8 cellular contexts compared by ENCODE assay signal in the genomic region with DNA sequence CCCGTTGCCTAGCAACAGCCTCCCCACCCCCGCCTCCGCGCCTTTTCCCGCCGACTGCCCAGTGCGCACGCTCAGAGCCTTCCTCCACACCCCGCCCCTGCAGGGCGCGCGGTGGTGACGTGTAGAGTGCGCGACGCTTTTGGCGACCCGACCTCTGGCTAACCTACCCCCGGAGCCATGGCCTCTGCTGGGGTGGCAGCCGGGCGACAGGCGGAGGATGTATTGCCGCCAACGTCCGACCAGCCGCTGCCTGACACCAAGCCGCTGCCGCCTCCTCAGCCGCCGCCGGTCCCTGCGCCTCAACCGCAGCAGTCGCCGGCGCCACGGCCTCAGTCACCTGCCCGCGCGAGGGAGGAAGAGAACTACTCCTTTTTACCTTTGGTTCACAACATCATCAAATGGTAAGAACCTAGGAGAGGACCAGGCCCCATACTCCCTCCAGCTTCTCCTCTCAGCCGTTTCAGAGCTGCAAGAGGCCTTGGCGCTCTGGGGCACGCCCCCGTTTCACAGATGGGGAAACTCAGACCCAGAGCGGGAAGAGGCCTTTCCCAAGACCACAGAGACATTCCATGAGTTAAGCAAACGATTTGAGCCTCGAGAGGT. TPM values are rescaled to one million over a fixed set of nuclear protein-coding genes. Genes with fewer than 3 reads are reported as not detected.
DNase-seq lines count a peak whose midpoint lies in the region; ATAC-seq, FAIRE-seq and TF ChIP-seq lines count a peak whose summit lies in the region.

A gene with protein sequence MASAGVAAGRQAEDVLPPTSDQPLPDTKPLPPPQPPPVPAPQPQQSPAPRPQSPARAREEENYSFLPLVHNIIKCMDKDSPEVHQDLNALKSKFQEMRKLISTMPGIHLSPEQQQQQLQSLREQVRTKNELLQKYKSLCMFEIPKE (plus strand): TSS at position 136 of the 603 bp plus-strand sequence. CDS start 42 bp downstream, at position 178.

- CTCF ChIA-PET in endothelial cell of umbilical vein (lab: Charles Lee), result no interaction called here

- DNase-seq in CD14-positive monocyte (ENCODE audit: low spot score), result peak; percentile 90
- peak; percentile 96 for DNase-seq in HuH-7 (ENCODE audit: low spot score)
- peak; percentile 96 for DNase-seq in activated T-cell treated with anti-CD3 and anti-CD28 coated beads for 1 hour (ENCODE audit: low read depth)
- peak; percentile 85 for DNase-seq in endothelial cell of umbilical vein (ENCODE audit: low read depth, low spot score)
- DNase-seq in midbrain (lab: John Stamatoyannopoulos, UW), result peak; percentile 94
- peak; percentile 89 to 91 for DNase-seq in stimulated activated CD8-positive, alpha-beta memory T cell treated with anti-CD3 and anti-CD28 coated beads, Interleukin-15, amount 100 ng/mL, for 4 hours (ENCODE audit: low read depth in 2 of 2)

- TF ChIP-seq CTCF in CD14-positive monocyte (IDR thresholded peaks at IDR 0.05), result no peak
- no peak for TF ChIP-seq CTCF in OCI-LY3 (IDR thresholded peaks at IDR 0.05; ENCODE audit: low read depth, low read length)
- TF ChIP-seq CTCF in endothelial cell of umbilical vein (IDR thresholded peaks at IDR 0.05; ENCODE audit: extremely low read depth in 1 of 2, insufficient read depth in 1 of 2, low read depth in 1 of 2, low read length in 2 of 2), result no peak

- peak; percentile 86 for FAIRE-seq in endothelial cell of umbilical vein (lab: Jason Lieb, UNC)

- H2AFZ ChIP-seq in OCI-LY3 (ENCODE audit: low read depth, low read length), result no peak within 1 kb of the TSS
- H2AFZ ChIP-seq in endothelial cell of umbilical vein (ENCODE audit: low read depth, low read length), result peak within 1 kb of the TSS; percentile 69

- H3K9ac ChIP-seq in OCI-LY3 (ENCODE audit: low read length) (peak within 1 kb of the TSS; percentile 85), endothelial cell of umbilical vein (replicated peaks; ENCODE audit: extremely low read depth, insufficient read depth, low read length) (peak within 1 kb of the TSS; percentile 88)

- H3K4me3 Mint-ChIP-seq in CD14-positive monocyte, result peak within 1 kb of the TSS; percentile 87 to 91

- peaks cover 4% of the 10 kb centered on the region; the same call in 1 of the 2 replicates for H3K4me1 ChIP-seq in OCI-LY3 (ENCODE audit: low read length)
- peaks cover 10% of the 10 kb centered on the region for H3K4me1 ChIP-seq in endothelial cell of umbilical vein (ENCODE audit: control insufficient read depth, extremely low read depth, insufficient read depth, low read length)

- H3K27me3 Mint-ChIP-seq in CD14-positive monocyte (ENCODE audit: low read depth in 3 of 3), result peaks cover 1 to 3% (median 2%) of the 10 kb centered on the region in 3 donors

- H3K4me2 ChIP-seq in OCI-LY3 (ENCODE audit: low read length) (peak within 1 kb of the TSS; percentile 73), endothelial cell of umbilical vein (ENCODE audit: insufficient read depth, low read length) (peak within 1 kb of the TSS; percentile 91)

- H3K9me3 Mint-ChIP-seq in CD14-positive monocyte, result peaks cover 0 to 2% (median 0%) of the 10 kb centered on the region in 7 donors

- H3K27me3 ChIP-seq in OCI-LY3 (ENCODE audit: low read depth, low read length) (no peaks in the 10 kb centered on the region), endothelial cell of umbilical vein (ENCODE audit: control insufficient read depth in 2 of 2, insufficient read depth in 2 of 2, low read length in 2 of 2) (peaks cover 11 to 20% of the 10 kb centered on the region in 2 experiments)

- H3K4me1 Mint-ChIP-seq in CD14-positive monocyte, result peaks cover 30% of the 10 kb centered on the region

- no peaks in the 10 kb centered on the region for H3K9me1 ChIP-seq in endothelial cell of umbilical vein (replicated peaks; ENCODE audit: control insufficient read depth, extremely low read depth, insufficient read depth, low read length)

- H3K36me3 ChIP-seq in OCI-LY3 (replicated peaks; ENCODE audit: low read depth, low read length), result no peaks in the 10 kb centered on the region
- H3K36me3 ChIP-seq in endothelial cell of umbilical vein (ENCODE audit: control insufficient read depth in 2 of 2, extremely low read depth in 1 of 2, insufficient read depth in 2 of 2, low read length in 2 of 2), result no peaks in the 10 kb centered on the region

- H3K4me3 ChIP-seq in OCI-LY3 (ENCODE audit: low read length), result peak within 1 kb of the TSS; percentile 94
- peak within 1 kb of the TSS; percentile 66 to 97 (median 78) for H3K4me3 ChIP-seq in endothelial cell of umbilical vein (replicated peaks in 1 of 3; ENCODE audit: insufficient read depth in 1 of 3, low read depth in 1 of 3, low read length in 3 of 3)

- dilution Hi-C loops in endothelial cell of umbilical vein (cut with MboI; ENCODE audit: extremely low pct_ligation_motif_present, low sequenced_read_pairs), result no loop called here

- POLR2A ChIA-PET in endothelial cell of umbilical vein (lab: Charles Lee), result no interaction called here

- intact Hi-C loops in CD14-positive monocyte (cut with micrococcal nuclease), result loop anchor here in 1 of 2 donors (5.0 kb wide), 1 partner anchor 115 kb away; the partner anchor contains the start of gene PEMT
- intact Hi-C loops in endothelial cell of umbilical vein (cut with micrococcal nuclease), result loop anchor here (1.0 kb wide), 2 partner anchors 17 to 31 kb away; no protein-coding TSS in a partner anchor

- H4K20me1 ChIP-seq in OCI-LY3 (ENCODE audit: insufficient read depth, low read length), result no peaks in the 10 kb centered on the region
- H4K20me1 ChIP-seq in endothelial cell of umbilical vein (replicated peaks; ENCODE audit: control insufficient read depth, extremely low read depth, insufficient read depth, low read length), result no peaks in the 10 kb centered on the region

- TF ChIP-seq POLR2A in endothelial cell of umbilical vein (IDR thresholded peaks at IDR 0.05; ENCODE audit: low read depth, low read length), result peak; percentile 71

- H3K79me2 ChIP-seq in OCI-LY3 (ENCODE audit: low read length) (peaks cover 23% of the 10 kb centered on the region), endothelial cell of umbilical vein (ENCODE audit: control insufficient read depth, insufficient read depth, low read length) (peaks cover 44% of the 10 kb centered on the region)

- peaks cover 18 to 20% of the 10 kb centered on the region in 2 donors for H3K36me3 Mint-ChIP-seq in CD14-positive monocyte

- H3K27ac Mint-ChIP-seq in CD14-positive monocyte, result peak within 1 kb of the TSS; percentile 90 to 94 (median 91)

- H3K27ac ChIP-seq in OCI-LY3 (ENCODE audit: low read length), result no peak within 1 kb of the TSS; the same call in 1 of the 2 replicates
- H3K27ac ChIP-seq in endothelial cell of umbilical vein (ENCODE audit: insufficient read depth, low read depth, low read length), result peak within 1 kb of the TSS; percentile 69

- H3K9me3 ChIP-seq in OCI-LY3 (ENCODE audit: insufficient read depth, low read length), result no peaks in the 10 kb centered on the region
- H3K9me3 ChIP-seq in endothelial cell of umbilical vein (replicated peaks; ENCODE audit: control insufficient read depth, insufficient read depth, low read length), result no peaks in the 10 kb centered on the region

- peak; percentile 67 for ATAC-seq in GM19467 (IDR thresholded peaks at IDR 0.05; ENCODE audit: unreplicated experiment)

- BruUV-seq in endothelial cell of umbilical vein (replicated peaks; lab: Mats Ljungman, UMichigan), result TSS peak; percentile 78

TF ChIP-seq in endothelial cell of umbilical vein, 7 proteins besides CTCF, POLR2A, EP300 and RAD21:
- TF ChIP-seq GATA2 (IDR thresholded peaks at IDR 0.05; ENCODE audit: insufficient read depth, insufficient read length, low read depth, low read length) (no peak), POLR2AphosphoS5 (IDR thresholded peaks at IDR 0.05; ENCODE audit: insufficient read depth, low read depth, low read length) (peak; percentile 69)

RNA-seq across cellular contexts. Expression of the gene that starts here (rescaled TPM):
- polyA plus RNA-seq in CD14-positive monocyte (1 to 10 TPM; 5.6 to 6.1 TPM), endothelial cell of umbilical vein (16.3 and 18.2 TPM in 2 replicates)
- 13.6 and 15.1 TPM in 2 replicates for total RNA-seq in endothelial cell of umbilical vein
- 11.6 and 12.1 TPM in 2 replicates for polyA plus RNA-seq in endothelial cell of umbilical vein (2011; cell fraction: cytosol; rRNA removed)
- polyA plus RNA-seq in endothelial cell of umbilical vein (2011; cell fraction: nucleus; rRNA removed), result 12.9 and 15.5 TPM in 2 replicates
- 7.4 and 8.8 TPM in 2 replicates for polyA plus RNA-seq in endothelial cell of umbilical vein (2012)
- 13.8 and 15.5 TPM in 2 replicates for polyA minus RNA-seq in endothelial cell of umbilical vein
- 10.1 TPM for polyA minus RNA-seq in endothelial cell of umbilical vein (2011; cell fraction: cytosol; rRNA and poly(A)+ RNA removed)
- polyA minus RNA-seq in endothelial cell of umbilical vein (2011; cell fraction: nucleus; rRNA and poly(A)+ RNA removed), result 24.0 and 29.7 TPM in 2 replicates
